8 cellular contexts compared by ENCODE assay signal in the genomic region with DNA sequence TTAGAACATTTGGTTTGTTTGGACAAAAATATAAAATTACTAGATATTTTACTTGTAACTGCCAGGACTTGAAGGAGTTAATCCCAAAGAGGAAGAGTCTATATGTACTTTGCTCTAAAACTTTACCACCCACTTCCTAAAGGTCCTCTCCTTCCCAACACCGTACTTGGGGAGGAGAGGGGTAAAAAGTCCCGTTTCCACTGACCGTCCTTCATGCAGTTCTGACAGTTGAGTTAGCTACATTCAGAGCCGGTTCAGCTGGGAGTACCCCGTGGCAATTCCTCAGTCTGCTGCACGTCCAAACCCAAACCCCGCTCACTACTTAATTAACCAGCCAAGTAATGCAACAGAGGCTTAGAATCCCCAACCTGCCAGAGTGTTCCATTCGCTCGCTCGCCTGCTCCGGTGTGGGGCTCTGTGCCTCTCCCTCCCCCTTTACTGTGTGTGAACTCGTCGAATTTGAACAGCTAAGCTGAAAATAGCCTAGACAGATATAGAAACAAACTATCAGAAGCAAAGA.
DNase-seq lines count a peak whose midpoint lies in the region; ATAC-seq, FAIRE-seq and TF ChIP-seq lines count a peak whose summit lies in the region.

No MANE protein-coding gene starts in this region.

- 4% methylated on average over 9 of the region's 13 CpGs for WGBS in mammary epithelial cell (ENCODE audit: low coverage, missing lambda C conversion rate)

- H3K9ac ChIP-seq in mammary epithelial cell (ENCODE audit: insufficient read depth, low read length), result peak overlapping the region; percentile 97
- peak overlapping the region; percentile 27 to 60 for H3K9ac ChIP-seq in kidney (ENCODE audit: low read length in 2 of 2)

- no peak overlapping the region for H3K4me3 Mint-ChIP-seq in T-helper 17 cell

- POLR2A ChIA-PET in AG04450 (lab: Yijun Ruan, JAX), result no interaction called here

- H3K27ac ChIP-seq in AG04450 (ENCODE audit: low read depth, low read length) (peak overlapping the region; percentile 90), mammary epithelial cell (ENCODE audit: insufficient read depth, low read depth, low read length) (peak overlapping the region; percentile 98), kidney (ENCODE audit: low read depth in 2 of 2, low read length in 2 of 2) (peak overlapping the region; percentile 58 to 76)

- H3K79me2 ChIP-seq in mammary epithelial cell (ENCODE audit: insufficient read depth, low read length), result peaks cover 77% of the 10 kb centered on the region

- H3K27ac Mint-ChIP-seq in T-helper 17 cell, result no peak overlapping the region

- TF ChIP-seq CTCF in AG04450 (IDR thresholded peaks at IDR 0.05; ENCODE audit: low read depth, low read length), result no peak
- no peak for TF ChIP-seq CTCF in mammary epithelial cell (conservative IDR thresholded peaks at IDR 0.05 in 1 of 2, IDR thresholded peaks at IDR 0.05 in 1 of 2; ENCODE audit: extremely low read depth in 1 of 2, insufficient read depth in 1 of 2, low read depth in 1 of 2, low read length in 2 of 2)
- TF ChIP-seq CTCF in kidney (IDR thresholded peaks at IDR 0.05; ENCODE audit: borderline replicate concordance, extremely low read depth, insufficient read depth), result no peak

- no peak for FAIRE-seq in kidney (lab: Jason Lieb, UNC)

- peak overlapping the region; percentile 78 for H3K4me2 ChIP-seq in mammary epithelial cell (ENCODE audit: insufficient read depth, low read depth, low read length)

- dilution Hi-C loops in mammary epithelial cell (cut with HindIII; ENCODE audit: low sequenced_read_pairs), result loop anchor here (5.0 kb wide), 2 partner anchors 82 to 518 kb away; a partner anchor contains a TSS

- no peaks in the 10 kb centered on the region for H3K36me3 ChIP-seq in H7 (replicated peaks; ENCODE audit: control insufficient read depth, insufficient read depth, low read length)
- no peaks in the 10 kb centered on the region for H3K36me3 ChIP-seq in mammary epithelial cell (ENCODE audit: insufficient read depth, low read length)
- H3K36me3 ChIP-seq in kidney (ENCODE audit: control insufficient read depth in 1 of 2, insufficient read depth in 2 of 2, low read length in 2 of 2), result no peaks in the 10 kb centered on the region

- H3K4me3 ChIP-seq in AG04450 (ENCODE audit: low read depth, low read length) (peak overlapping the region; percentile 91), H7 (ENCODE audit: insufficient read depth, low read depth, low read length) (peak overlapping the region; percentile 39), mammary epithelial cell (replicated peaks in 1 of 3; ENCODE audit: insufficient read depth in 1 of 3, low read depth in 2 of 3, low read length in 3 of 3) (peak overlapping the region; percentile 62 to 83 (median 63)), kidney (ENCODE audit: low read length in 2 of 2) (peak overlapping the region; percentile 67 to 74)

- no peaks in the 10 kb centered on the region for H3K27me3 Mint-ChIP-seq in T-helper 17 cell

- peak overlapping the region; percentile 59 for H2AFZ ChIP-seq in mammary epithelial cell (ENCODE audit: low read depth, low read length)

- H4K20me1 ChIP-seq in mammary epithelial cell (ENCODE audit: insufficient read depth, low read length), result no peaks in the 10 kb centered on the region

- in situ Hi-C loops in mammary epithelial cell (cut with MboI; ENCODE audit: low sequenced_read_pairs in 2 of 2), result loop anchor here (10.0 to 25.0 kb wide), 3 partner anchors 349 to 523 kb away; a partner anchor contains a TSS

- CTCF ChIA-PET in AG04450 (lab: Charles Lee), result no interaction called here
- CTCF ChIA-PET in mammary epithelial cell (lab: Charles Lee; ENCODE audit: low non-redundant PET), result no interaction called here

- H3K4me1 Mint-ChIP-seq in T-helper 17 cell, result peaks cover 52% of the 10 kb centered on the region

- ATAC-seq in T-helper 17 cell (peak; percentile 15), HG02798 (IDR thresholded peaks at IDR 0.05; ENCODE audit: poor library complexity, unreplicated experiment) (no peak)

- peaks cover 57% of the 10 kb centered on the region for H3K4me1 ChIP-seq in mammary epithelial cell (ENCODE audit: insufficient read depth, low read length)
- peaks cover 2 to 6% of the 10 kb centered on the region in 2 donors for H3K4me1 ChIP-seq in kidney (ENCODE audit: control insufficient read depth in 1 of 2, insufficient read depth in 1 of 2, low read depth in 1 of 2, low read length in 2 of 2)

- DNase-seq in AG04450 (ENCODE audit: low read depth, low spot score) (no peak), H7 (peak; percentile 47), T-helper 17 cell (peak in 2 of 3 donors; percentile 12 to 19), mammary epithelial cell (peak; percentile 79), kidney (no peak), SHP77 treated with DMSO at 0.1 percent for 48 hours (lab: John Stamatoyannopoulos, UW) (no peak)
- peak; percentile 74 for DNase-seq in stimulated activated CD4-positive, alpha-beta T cell treated with anti-CD3 and anti-CD28 coated beads, Interleukin-1b, Interleukin-23, amount 100 ng/mL, for 48 hours

- TSS peak; percentile 99 for BruUV-seq in mammary epithelial cell (replicated peaks; lab: Mats Ljungman, UMichigan)

- intact Hi-C loops in mammary epithelial cell (cut with micrococcal nuclease), result loop anchor here (1.0 to 5.0 kb wide), 4 partner anchors 57 to 378 kb away; no protein-coding TSS in a partner anchor
- intact Hi-C loops in kidney (cut with DNase I), result no loop called here

- H3K9me3 ChIP-seq in AG04450 (ENCODE audit: control insufficient read depth, insufficient read depth, low read length) (no peaks in the 10 kb centered on the region; the same call in 1 of the 2 replicates), T-helper 17 cell (ENCODE audit: control insufficient read depth, low read length, poor library complexity, severe bottlenecking) (no peaks in the 10 kb centered on the region), mammary epithelial cell (replicated peaks; ENCODE audit: insufficient read depth, low read length) (no peaks in the 10 kb centered on the region), kidney (ENCODE audit: control insufficient read depth in 1 of 2, low read length in 2 of 2) (no peaks in the 10 kb centered on the region)

- no peaks in the 10 kb centered on the region for H3K36me3 Mint-ChIP-seq in T-helper 17 cell (ENCODE audit: low read depth)

- H3K27me3 ChIP-seq in AG04450 (ENCODE audit: control insufficient read depth, insufficient read depth, low read length) (no peaks in the 10 kb centered on the region), H7 (ENCODE audit: control insufficient read depth, insufficient read depth, low read length) (peaks cover 2% of the 10 kb centered on the region; the same call in 1 of the 2 replicates), mammary epithelial cell (ENCODE audit: insufficient read depth, low read length) (no peaks in the 10 kb centered on the region)

Comparison
In these comparisons a context has a peak if more than half of its experiments do, and no peak if none do; other contexts are left out.
1. DNase-seq: peak in H7 (single experiment), T-helper 17 cell (2 of 3), mammary epithelial cell (single experiment) and stimulated activated CD4-positive, alpha-beta T cell treated with anti-CD3 and anti-CD28 coated beads, Interleukin-1b, Interleukin-23, amount 100 ng/mL, for 48 hours (single experiment); none in AG04450 (single experiment), kidney (single experiment) and SHP77 treated with DMSO at 0.1 percent for 48 hours (single experiment).
2. H3K4me3 ChIP-seq: peak in every context shown above with its lines; median percentile 91 in AG04450; 70 in kidney; 63 in mammary epithelial cell; 39 in H7.
3. Peak in every context shown above with its lines, with median percentiles within 50 percentile points of each other: H3K27ac ChIP-seq.